Comparison of ENCODE assay signal across 8 cellular contexts in the genomic region with DNA sequence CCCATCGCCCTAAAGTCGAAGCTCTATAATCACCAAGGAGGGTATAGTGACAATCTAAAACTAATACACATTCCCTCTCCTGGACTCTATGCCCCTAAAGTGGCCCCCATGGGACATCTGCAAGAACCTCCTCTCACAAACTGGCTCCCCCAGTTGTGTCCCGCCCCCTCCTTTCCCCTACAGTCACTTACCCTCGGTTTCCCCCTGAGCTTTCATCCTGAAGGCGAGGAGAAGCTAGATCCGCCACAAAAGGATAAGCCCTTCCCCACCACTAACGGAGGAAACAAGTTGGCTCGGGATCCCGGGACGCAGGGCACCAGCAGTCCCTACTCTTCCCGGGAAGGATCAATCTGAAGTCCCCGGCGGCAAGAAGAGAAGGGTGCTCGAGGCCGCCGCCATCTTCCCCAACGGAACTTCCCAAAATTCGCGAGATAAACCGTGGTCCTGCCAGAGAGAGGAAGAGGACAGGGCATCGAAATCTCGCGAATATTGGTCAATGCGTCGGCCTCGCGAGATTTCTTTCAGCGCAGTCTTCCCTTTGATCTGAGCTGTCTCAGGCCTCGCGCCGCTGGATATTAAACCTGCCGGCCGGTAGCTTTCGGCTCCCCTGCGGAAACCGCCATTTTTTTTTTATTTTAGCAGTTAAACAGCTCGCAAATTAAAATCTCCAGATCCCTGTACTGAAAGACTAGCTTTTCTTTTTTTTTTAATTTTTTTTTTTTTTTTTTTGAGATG. TPM values are rescaled to one million over a fixed set of nuclear protein-coding genes. Genes with fewer than 3 reads are reported as not detected.
DNase-seq lines count a peak whose midpoint lies in the region; ATAC-seq and TF ChIP-seq lines count a peak whose summit lies in the region.

A gene with protein sequence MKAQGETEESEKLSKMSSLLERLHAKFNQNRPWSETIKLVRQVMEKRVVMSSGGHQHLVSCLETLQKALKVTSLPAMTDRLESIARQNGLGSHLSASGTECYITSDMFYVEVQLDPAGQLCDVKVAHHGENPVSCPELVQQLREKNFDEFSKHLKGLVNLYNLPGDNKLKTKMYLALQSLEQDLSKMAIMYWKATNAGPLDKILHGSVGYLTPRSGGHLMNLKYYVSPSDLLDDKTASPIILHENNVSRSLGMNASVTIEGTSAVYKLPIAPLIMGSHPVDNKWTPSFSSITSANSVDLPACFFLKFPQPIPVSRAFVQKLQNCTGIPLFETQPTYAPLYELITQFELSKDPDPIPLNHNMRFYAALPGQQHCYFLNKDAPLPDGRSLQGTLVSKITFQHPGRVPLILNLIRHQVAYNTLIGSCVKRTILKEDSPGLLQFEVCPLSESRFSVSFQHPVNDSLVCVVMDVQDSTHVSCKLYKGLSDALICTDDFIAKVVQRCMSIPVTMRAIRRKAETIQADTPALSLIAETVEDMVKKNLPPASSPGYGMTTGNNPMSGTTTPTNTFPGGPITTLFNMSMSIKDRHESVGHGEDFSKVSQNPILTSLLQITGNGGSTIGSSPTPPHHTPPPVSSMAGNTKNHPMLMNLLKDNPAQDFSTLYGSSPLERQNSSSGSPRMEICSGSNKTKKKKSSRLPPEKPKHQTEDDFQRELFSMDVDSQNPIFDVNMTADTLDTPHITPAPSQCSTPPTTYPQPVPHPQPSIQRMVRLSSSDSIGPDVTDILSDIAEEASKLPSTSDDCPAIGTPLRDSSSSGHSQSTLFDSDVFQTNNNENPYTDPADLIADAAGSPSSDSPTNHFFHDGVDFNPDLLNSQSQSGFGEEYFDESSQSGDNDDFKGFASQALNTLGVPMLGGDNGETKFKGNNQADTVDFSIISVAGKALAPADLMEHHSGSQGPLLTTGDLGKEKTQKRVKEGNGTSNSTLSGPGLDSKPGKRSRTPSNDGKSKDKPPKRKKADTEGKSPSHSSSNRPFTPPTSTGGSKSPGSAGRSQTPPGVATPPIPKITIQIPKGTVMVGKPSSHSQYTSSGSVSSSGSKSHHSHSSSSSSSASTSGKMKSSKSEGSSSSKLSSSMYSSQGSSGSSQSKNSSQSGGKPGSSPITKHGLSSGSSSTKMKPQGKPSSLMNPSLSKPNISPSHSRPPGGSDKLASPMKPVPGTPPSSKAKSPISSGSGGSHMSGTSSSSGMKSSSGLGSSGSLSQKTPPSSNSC (N-terminal part only) (minus strand): TSS at position 417 of the 735 bp plus-strand sequence. CDS start 201 bp downstream, at position 216.

- H3K9me3 ChIP-seq in osteoblast (ENCODE audit: low read depth, low read length) (no peaks in the 10 kb centered on the region), thoracic aorta (no peaks in the 10 kb centered on the region)

- peak within 1 kb of the TSS; percentile 82 for H3K4me2 ChIP-seq in osteoblast (ENCODE audit: insufficient read depth, low read length)

- H4K20me1 ChIP-seq in osteoblast (ENCODE audit: insufficient read depth, low read length), result peaks cover 3% of the 10 kb centered on the region

- peak; percentile 72 for ATAC-seq in HG02623 (IDR thresholded peaks at IDR 0.05; ENCODE audit: unreplicated experiment)
- ATAC-seq in thoracic aorta (ENCODE audit: insufficient number of reproducible peaks, low FRiP score, low read depth), result peak; percentile 100

- H3K36me3 ChIP-seq in osteoblast (ENCODE audit: insufficient read depth, low read length) (peaks cover 7% of the 10 kb centered on the region), thoracic aorta (peaks cover 13% of the 10 kb centered on the region)

- H3K36me3 Mint-ChIP-seq in activated naive CD8-positive, alpha-beta T cell, result peaks cover 3% of the 10 kb centered on the region

- no peaks in the 10 kb centered on the region for H3K27me3 Mint-ChIP-seq in activated naive CD8-positive, alpha-beta T cell

- H3K27ac Mint-ChIP-seq in activated naive CD8-positive, alpha-beta T cell, result peak within 1 kb of the TSS; percentile 99

- H3K4me1 Mint-ChIP-seq in activated naive CD8-positive, alpha-beta T cell (ENCODE audit: low read depth), result peaks cover 31% of the 10 kb centered on the region

- TF ChIP-seq CTCF in osteoblast (IDR thresholded peaks at IDR 0.05; ENCODE audit: extremely low read depth, low read depth, low read length), result no peak
- no peak for TF ChIP-seq CTCF in thoracic aorta (IDR thresholded peaks at IDR 0.05)

- H3K27me3 ChIP-seq in osteoblast (ENCODE audit: insufficient read depth, low read length) (no peaks in the 10 kb centered on the region), thoracic aorta (replicated peaks; ENCODE audit: insufficient read depth) (no peaks in the 10 kb centered on the region)

- H3K4me3 ChIP-seq in GM08714 (ENCODE audit: low read length) (peak within 1 kb of the TSS; percentile 98), osteoblast (ENCODE audit: insufficient read depth, low read length) (peak within 1 kb of the TSS; percentile 89), thoracic aorta (peak within 1 kb of the TSS; percentile 92)

- peak; percentile 97 for DNase-seq in NCI-H1105 (lab: John Stamatoyannopoulos, UW)
- DNase-seq in SKM-1 treated with dmso at 0.1 percent for 144 hours (lab: John Stamatoyannopoulos, UW; ENCODE audit: unreplicated experiment), result peak; percentile 97
- DNase-seq in glomerular visceral epithelial cell (ENCODE audit: extremely low spot score), result peak; percentile 98
- DNase-seq in osteoblast (ENCODE audit: insufficient read length, low spot score, missing footprints), result peak; percentile 93
- peak; percentile 77 for DNase-seq in thoracic aorta (ENCODE audit: low spot score)

- H3K4me1 ChIP-seq in osteoblast (ENCODE audit: insufficient read depth, low read length) (peaks cover 10% of the 10 kb centered on the region), thoracic aorta (ENCODE audit: control insufficient read depth in 1 of 2, low read depth in 2 of 2) (peaks cover 7 to 13% of the 10 kb centered on the region in 2 donors)

- peaks cover 41% of the 10 kb centered on the region for H3K79me2 ChIP-seq in osteoblast (ENCODE audit: insufficient read depth, low read length)

- H3K4me3 Mint-ChIP-seq in activated naive CD8-positive, alpha-beta T cell, result peak within 1 kb of the TSS; percentile 98

- H3K9me3 Mint-ChIP-seq in activated naive CD8-positive, alpha-beta T cell (ENCODE audit: low read depth), result no peaks in the 10 kb centered on the region

- peak within 1 kb of the TSS; percentile 90 for H3K27ac ChIP-seq in osteoblast (ENCODE audit: low read depth, low read length)
- peak within 1 kb of the TSS; percentile 83 to 87 for H3K27ac ChIP-seq in thoracic aorta

- H2AFZ ChIP-seq in osteoblast (ENCODE audit: low read length), result peak within 1 kb of the TSS; percentile 95

RNA-seq across cellular contexts. Expression of the gene that starts here (rescaled TPM):
- total RNA-seq in osteoblast, result 24.6 and 25.0 TPM in 2 replicates
- 10 to 100 TPM; 18.1 to 29.0 TPM for total RNA-seq in thoracic aorta

Comparison
In these comparisons a context has a peak if more than half of its experiments do, and no peak if none do; other contexts are left out.
1. Peak in every context shown above with its lines: DNase-seq, ATAC-seq, H3K4me3 ChIP-seq and H3K27ac ChIP-seq.